Comparison of ENCODE assay signal across 1 cellular context in the genomic region with DNA sequence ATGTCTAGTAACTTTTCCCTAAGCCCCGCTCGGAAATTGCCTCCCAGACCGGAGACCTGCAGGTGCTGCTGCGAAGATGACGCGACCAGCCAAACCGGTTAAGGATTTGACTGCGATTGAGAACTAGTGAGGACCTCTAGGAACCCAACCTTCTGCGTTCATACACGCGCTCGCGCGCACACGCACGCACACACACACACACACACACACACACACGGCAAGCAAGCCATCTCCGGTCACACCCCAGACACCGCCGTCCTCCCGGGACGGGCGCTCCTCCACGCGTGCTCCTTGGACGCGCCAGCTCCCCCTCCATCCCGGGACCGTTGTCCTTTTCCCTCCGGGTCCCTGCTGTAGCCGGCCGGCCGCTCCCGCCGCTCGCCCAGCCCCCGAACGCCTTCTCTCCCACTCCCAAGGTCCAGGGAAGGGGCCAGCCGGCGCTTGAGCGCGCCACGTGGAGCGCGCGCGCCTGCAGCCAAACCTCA.
TF ChIP-seq lines count a peak whose summit lies in the region.

No MANE protein-coding gene starts in this region.

TF ChIP-seq in GM12878, 131 proteins besides CTCF, POLR2A, EP300 and RAD21 (continued from another document and continues in another):
- TF ChIP-seq, protein P1, sequence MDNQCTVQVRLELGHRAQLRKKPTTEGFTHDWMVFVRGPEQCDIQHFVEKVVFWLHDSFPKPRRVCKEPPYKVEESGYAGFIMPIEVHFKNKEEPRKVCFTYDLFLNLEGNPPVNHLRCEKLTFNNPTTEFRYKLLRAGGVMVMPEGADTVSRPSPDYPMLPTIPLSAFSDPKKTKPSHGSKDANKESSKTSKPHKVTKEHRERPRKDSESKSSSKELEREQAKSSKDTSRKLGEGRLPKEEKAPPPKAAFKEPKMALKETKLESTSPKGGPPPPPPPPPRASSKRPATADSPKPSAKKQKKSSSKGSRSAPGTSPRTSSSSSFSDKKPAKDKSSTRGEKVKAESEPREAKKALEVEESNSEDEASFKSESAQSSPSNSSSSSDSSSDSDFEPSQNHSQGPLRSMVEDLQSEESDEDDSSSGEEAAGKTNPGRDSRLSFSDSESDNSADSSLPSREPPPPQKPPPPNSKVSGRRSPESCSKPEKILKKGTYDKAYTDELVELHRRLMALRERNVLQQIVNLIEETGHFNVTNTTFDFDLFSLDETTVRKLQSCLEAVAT (IDR thresholded peaks at IDR 0.05) = no peak; the same call in 1 of the 2 replicates
- TF ChIP-seq SP1 (IDR thresholded peaks at IDR 0.05; ENCODE audit: low read depth, low read length) (no peak), ZNF24 (IDR thresholded peaks at IDR 0.05) (no peak), NBN (IDR thresholded peaks at IDR 0.05) (peak; percentile 51; the same call in 1 of the 2 replicates), NR2C1 (IDR thresholded peaks at IDR 0.05) (no peak), STAT1 (conservative IDR thresholded peaks at IDR 0.05) (no peak), NRF1 (conservative IDR thresholded peaks at IDR 0.05; ENCODE audit: low read depth, low read length) (no peak), ZSCAN29 (IDR thresholded peaks at IDR 0.05) (0 out of 2 replicates have a peak, but pooled peaks have one; percentile 19), RFX5 (IDR thresholded peaks at IDR 0.05; ENCODE audit: low read depth, low read length) (no peak), JUNB (IDR thresholded peaks at IDR 0.05) (no peak), CEBPB (IDR thresholded peaks at IDR 0.05; ENCODE audit: borderline replicate concordance in 1 of 2, low read depth in 2 of 2, low read length in 2 of 2) (no peak), MYC (IDR thresholded peaks at IDR 0.05; ENCODE audit: insufficient read depth, insufficient read length, insufficient replicate concordance, low read length, severe bottlenecking) (peak; percentile 82), ZNF622 (IDR thresholded peaks at IDR 0.05) (no peak), HDAC2 (IDR thresholded peaks at IDR 0.05) (no peak), POLR2AphosphoS2 (IDR thresholded peaks at IDR 0.05; ENCODE audit: low read depth, low read length) (no peak), SREBF2 (IDR thresholded peaks at IDR 0.05; ENCODE audit: low read length) (no peak), PAX8 (IDR thresholded peaks at IDR 0.05) (no peak), SMARCA5 (IDR thresholded peaks at IDR 0.05) (no peak), EED (IDR thresholded peaks at IDR 0.05; ENCODE audit: low read depth) (peak; percentile 70), IRF4 (IDR thresholded peaks at IDR 0.05; ENCODE audit: low read depth, low read length) (no peak), ZNF274 (IDR thresholded peaks at IDR 0.05; ENCODE audit: insufficient read depth, insufficient read length) (no peak), NFXL1 (IDR thresholded peaks at IDR 0.05; ENCODE audit: borderline replicate concordance) (no peak; the same call in 1 of the 2 replicates), MXI1 (IDR thresholded peaks at IDR 0.05; ENCODE audit: low read depth, low read length) (peak; percentile 52), SMAD5 (IDR thresholded peaks at IDR 0.05; ENCODE audit: low read depth) (no peak)
- TF ChIP-seq, protein P2, sequence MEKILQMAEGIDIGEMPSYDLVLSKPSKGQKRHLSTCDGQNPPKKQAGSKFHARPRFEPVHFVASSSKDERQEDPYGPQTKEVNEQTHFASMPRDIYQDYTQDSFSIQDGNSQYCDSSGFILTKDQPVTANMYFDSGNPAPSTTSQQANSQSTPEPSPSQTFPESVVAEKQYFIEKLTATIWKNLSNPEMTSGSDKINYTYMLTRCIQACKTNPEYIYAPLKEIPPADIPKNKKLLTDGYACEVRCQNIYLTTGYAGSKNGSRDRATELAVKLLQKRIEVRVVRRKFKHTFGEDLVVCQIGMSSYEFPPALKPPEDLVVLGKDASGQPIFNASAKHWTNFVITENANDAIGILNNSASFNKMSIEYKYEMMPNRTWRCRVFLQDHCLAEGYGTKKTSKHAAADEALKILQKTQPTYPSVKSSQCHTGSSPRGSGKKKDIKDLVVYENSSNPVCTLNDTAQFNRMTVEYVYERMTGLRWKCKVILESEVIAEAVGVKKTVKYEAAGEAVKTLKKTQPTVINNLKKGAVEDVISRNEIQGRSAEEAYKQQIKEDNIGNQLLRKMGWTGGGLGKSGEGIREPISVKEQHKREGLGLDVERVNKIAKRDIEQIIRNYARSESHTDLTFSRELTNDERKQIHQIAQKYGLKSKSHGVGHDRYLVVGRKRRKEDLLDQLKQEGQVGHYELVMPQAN (conservative IDR thresholded peaks at IDR 0.05) = 0 out of 2 replicates have a peak, but pooled peaks have one; percentile 34
- TF ChIP-seq, protein P3, sequence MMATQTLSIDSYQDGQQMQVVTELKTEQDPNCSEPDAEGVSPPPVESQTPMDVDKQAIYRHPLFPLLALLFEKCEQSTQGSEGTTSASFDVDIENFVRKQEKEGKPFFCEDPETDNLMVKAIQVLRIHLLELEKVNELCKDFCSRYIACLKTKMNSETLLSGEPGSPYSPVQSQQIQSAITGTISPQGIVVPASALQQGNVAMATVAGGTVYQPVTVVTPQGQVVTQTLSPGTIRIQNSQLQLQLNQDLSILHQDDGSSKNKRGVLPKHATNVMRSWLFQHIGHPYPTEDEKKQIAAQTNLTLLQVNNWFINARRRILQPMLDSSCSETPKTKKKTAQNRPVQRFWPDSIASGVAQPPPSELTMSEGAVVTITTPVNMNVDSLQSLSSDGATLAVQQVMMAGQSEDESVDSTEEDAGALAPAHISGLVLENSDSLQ (IDR thresholded peaks at IDR 0.05) = no peak
- TF ChIP-seq, protein P4, sequence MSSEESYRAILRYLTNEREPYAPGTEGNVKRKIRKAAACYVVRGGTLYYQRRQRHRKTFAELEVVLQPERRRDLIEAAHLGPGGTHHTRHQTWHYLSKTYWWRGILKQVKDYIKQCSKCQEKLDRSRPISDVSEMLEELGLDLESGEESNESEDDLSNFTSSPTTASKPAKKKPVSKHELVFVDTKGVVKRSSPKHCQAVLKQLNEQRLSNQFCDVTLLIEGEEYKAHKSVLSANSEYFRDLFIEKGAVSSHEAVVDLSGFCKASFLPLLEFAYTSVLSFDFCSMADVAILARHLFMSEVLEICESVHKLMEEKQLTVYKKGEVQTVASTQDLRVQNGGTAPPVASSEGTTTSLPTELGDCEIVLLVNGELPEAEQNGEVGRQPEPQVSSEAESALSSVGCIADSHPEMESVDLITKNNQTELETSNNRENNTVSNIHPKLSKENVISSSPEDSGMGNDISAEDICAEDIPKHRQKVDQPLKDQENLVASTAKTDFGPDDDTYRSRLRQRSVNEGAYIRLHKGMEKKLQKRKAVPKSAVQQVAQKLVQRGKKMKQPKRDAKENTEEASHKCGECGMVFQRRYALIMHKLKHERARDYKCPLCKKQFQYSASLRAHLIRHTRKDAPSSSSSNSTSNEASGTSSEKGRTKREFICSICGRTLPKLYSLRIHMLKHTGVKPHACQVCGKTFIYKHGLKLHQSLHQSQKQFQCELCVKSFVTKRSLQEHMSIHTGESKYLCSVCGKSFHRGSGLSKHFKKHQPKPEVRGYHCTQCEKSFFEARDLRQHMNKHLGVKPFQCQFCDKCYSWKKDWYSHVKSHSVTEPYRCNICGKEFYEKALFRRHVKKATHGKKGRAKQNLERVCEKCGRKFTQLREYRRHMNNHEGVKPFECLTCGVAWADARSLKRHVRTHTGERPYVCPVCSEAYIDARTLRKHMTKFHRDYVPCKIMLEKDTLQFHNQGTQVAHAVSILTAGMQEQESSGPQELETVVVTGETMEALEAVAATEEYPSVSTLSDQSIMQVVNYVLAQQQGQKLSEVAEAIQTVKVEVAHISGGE (CRISPR knock-in tag; IDR thresholded peaks at IDR 0.05) = no peak
- TF ChIP-seq, protein P5, sequence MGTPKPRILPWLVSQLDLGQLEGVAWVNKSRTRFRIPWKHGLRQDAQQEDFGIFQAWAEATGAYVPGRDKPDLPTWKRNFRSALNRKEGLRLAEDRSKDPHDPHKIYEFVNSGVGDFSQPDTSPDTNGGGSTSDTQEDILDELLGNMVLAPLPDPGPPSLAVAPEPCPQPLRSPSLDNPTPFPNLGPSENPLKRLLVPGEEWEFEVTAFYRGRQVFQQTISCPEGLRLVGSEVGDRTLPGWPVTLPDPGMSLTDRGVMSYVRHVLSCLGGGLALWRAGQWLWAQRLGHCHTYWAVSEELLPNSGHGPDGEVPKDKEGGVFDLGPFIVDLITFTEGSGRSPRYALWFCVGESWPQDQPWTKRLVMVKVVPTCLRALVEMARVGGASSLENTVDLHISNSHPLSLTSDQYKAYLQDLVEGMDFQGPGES (IDR thresholded peaks at IDR 0.05) = no peak
- TF ChIP-seq, protein P6, sequence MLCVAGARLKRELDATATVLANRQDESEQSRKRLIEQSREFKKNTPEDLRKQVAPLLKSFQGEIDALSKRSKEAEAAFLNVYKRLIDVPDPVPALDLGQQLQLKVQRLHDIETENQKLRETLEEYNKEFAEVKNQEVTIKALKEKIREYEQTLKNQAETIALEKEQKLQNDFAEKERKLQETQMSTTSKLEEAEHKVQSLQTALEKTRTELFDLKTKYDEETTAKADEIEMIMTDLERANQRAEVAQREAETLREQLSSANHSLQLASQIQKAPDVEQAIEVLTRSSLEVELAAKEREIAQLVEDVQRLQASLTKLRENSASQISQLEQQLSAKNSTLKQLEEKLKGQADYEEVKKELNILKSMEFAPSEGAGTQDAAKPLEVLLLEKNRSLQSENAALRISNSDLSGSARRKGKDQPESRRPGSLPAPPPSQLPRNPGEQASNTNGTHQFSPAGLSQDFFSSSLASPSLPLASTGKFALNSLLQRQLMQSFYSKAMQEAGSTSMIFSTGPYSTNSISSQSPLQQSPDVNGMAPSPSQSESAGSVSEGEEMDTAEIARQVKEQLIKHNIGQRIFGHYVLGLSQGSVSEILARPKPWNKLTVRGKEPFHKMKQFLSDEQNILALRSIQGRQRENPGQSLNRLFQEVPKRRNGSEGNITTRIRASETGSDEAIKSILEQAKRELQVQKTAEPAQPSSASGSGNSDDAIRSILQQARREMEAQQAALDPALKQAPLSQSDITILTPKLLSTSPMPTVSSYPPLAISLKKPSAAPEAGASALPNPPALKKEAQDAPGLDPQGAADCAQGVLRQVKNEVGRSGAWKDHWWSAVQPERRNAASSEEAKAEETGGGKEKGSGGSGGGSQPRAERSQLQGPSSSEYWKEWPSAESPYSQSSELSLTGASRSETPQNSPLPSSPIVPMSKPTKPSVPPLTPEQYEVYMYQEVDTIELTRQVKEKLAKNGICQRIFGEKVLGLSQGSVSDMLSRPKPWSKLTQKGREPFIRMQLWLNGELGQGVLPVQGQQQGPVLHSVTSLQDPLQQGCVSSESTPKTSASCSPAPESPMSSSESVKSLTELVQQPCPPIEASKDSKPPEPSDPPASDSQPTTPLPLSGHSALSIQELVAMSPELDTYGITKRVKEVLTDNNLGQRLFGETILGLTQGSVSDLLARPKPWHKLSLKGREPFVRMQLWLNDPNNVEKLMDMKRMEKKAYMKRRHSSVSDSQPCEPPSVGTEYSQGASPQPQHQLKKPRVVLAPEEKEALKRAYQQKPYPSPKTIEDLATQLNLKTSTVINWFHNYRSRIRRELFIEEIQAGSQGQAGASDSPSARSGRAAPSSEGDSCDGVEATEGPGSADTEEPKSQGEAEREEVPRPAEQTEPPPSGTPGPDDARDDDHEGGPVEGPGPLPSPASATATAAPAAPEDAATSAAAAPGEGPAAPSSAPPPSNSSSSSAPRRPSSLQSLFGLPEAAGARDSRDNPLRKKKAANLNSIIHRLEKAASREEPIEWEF (IDR thresholded peaks at IDR 0.05; ENCODE audit: insufficient replicate concordance, low read depth, low read length) = no peak
- TF ChIP-seq, protein P7, sequence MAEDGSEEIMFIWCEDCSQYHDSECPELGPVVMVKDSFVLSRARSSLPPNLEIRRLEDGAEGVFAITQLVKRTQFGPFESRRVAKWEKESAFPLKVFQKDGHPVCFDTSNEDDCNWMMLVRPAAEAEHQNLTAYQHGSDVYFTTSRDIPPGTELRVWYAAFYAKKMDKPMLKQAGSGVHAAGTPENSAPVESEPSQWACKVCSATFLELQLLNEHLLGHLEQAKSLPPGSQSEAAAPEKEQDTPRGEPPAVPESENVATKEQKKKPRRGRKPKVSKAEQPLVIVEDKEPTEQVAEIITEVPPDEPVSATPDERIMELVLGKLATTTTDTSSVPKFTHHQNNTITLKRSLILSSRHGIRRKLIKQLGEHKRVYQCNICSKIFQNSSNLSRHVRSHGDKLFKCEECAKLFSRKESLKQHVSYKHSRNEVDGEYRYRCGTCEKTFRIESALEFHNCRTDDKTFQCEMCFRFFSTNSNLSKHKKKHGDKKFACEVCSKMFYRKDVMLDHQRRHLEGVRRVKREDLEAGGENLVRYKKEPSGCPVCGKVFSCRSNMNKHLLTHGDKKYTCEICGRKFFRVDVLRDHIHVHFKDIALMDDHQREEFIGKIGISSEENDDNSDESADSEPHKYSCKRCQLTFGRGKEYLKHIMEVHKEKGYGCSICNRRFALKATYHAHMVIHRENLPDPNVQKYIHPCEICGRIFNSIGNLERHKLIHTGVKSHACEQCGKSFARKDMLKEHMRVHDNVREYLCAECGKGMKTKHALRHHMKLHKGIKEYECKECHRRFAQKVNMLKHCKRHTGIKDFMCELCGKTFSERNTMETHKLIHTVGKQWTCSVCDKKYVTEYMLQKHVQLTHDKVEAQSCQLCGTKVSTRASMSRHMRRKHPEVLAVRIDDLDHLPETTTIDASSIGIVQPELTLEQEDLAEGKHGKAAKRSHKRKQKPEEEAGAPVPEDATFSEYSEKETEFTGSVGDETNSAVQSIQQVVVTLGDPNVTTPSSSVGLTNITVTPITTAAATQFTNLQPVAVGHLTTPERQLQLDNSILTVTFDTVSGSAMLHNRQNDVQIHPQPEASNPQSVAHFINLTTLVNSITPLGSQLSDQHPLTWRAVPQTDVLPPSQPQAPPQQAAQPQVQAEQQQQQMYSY (CRISPR knock-in tag; IDR thresholded peaks at IDR 0.05) = no peak
- TF ChIP-seq, protein P8, sequence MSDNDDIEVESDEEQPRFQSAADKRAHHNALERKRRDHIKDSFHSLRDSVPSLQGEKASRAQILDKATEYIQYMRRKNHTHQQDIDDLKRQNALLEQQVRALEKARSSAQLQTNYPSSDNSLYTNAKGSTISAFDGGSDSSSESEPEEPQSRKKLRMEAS (IDR thresholded peaks at IDR 0.05; ENCODE audit: low read depth, low read length) = no peak; the same call in 1 of the 2 replicates
- TF ChIP-seq, protein P9, sequence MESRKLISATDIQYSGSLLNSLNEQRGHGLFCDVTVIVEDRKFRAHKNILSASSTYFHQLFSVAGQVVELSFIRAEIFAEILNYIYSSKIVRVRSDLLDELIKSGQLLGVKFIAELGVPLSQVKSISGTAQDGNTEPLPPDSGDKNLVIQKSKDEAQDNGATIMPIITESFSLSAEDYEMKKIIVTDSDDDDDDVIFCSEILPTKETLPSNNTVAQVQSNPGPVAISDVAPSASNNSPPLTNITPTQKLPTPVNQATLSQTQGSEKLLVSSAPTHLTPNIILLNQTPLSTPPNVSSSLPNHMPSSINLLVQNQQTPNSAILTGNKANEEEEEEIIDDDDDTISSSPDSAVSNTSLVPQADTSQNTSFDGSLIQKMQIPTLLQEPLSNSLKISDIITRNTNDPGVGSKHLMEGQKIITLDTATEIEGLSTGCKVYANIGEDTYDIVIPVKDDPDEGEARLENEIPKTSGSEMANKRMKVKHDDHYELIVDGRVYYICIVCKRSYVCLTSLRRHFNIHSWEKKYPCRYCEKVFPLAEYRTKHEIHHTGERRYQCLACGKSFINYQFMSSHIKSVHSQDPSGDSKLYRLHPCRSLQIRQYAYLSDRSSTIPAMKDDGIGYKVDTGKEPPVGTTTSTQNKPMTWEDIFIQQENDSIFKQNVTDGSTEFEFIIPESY (IDR thresholded peaks at IDR 0.05) = no peak
